In genomic region chr12:63997198-63997597, GRCh38 we compare ENCODE assay signal across 28 cellular contexts.
DNase-seq lines count a peak whose midpoint lies in the region; ATAC-seq, FAIRE-seq and TF ChIP-seq lines count a peak whose summit lies in the region.
"Had no signal": no experiment of that assay in that cellular context is flagged by ENCODE, and none has a peak within 500 bp of the region (broad histone marks: within the 10 kb centered on the region; RNA-seq: fewer than 3 reads in every experiment).

No MANE protein-coding gene starts in this region.

- H3K36me3 ChIP-seq in astrocyte (ENCODE audit: insufficient read depth, low read length) (no peaks in the 10 kb centered on the region), smooth muscle cell (ENCODE audit: low read depth) (no peaks in the 10 kb centered on the region)
- H3K36me3 ChIP-seq: HAP-1 had no signal

- FAIRE-seq in RCC 7860 (lab: Jason Lieb, UNC) (peak; percentile 23), astrocyte (lab: Jason Lieb, UNC) (peak; percentile 59)
- FAIRE-seq: GM12878 had no signal

- 93% methylated on average over 1 of the region's 1 CpG for WGBS in smooth muscle cell (ENCODE audit: low lambda C conversion rate)

- H3K4me1 ChIP-seq in astrocyte (ENCODE audit: insufficient read depth, low read length) (no peaks in the 10 kb centered on the region), smooth muscle cell (ENCODE audit: low read depth) (no peaks in the 10 kb centered on the region)

- TF ChIP-seq CTCF in astrocyte (IDR thresholded peaks at IDR 0.05; ENCODE audit: insufficient read depth, low read depth, low read length) (no peak), fibroblast of mammary gland (conservative IDR thresholded peaks at IDR 0.05; ENCODE audit: control insufficient read depth, insufficient read depth, low read depth, low read length) (no peak), smooth muscle cell (IDR thresholded peaks at IDR 0.05; ENCODE audit: borderline replicate concordance, insufficient read depth, poor library complexity, severe bottlenecking) (no peak)

- H3K36me3 Mint-ChIP-seq in astrocyte (ENCODE audit: low read depth, unreplicated experiment): peaks cover 16% of the 10 kb centered on the region
- H3K36me3 Mint-ChIP-seq: CD8-positive, alpha-beta T cell had no signal

- H3K4me1 Mint-ChIP-seq in astrocyte (ENCODE audit: low read depth, unreplicated experiment): peaks cover 29% of the 10 kb centered on the region
- H3K4me1 Mint-ChIP-seq: B cell had no signal

- H4K20me1 ChIP-seq in astrocyte (ENCODE audit: insufficient read depth, low read length) (peaks cover 4% of the 10 kb centered on the region), smooth muscle cell (ENCODE audit: low read depth) (no peaks in the 10 kb centered on the region)

- no peak overlapping the region for H3K4me3 Mint-ChIP-seq in astrocyte (ENCODE audit: unreplicated experiment)
- H3K4me3 Mint-ChIP-seq: B cell; CD8-positive, alpha-beta T cell; HFFc6 had no signal

- H3K9me3 ChIP-seq in astrocyte (ENCODE audit: insufficient read depth, low read depth, low read length) (no peaks in the 10 kb centered on the region), smooth muscle cell (replicated peaks; ENCODE audit: low read depth) (no peaks in the 10 kb centered on the region)
- H3K9me3 ChIP-seq: Caco-2, HAP-1 had no signal

- H3K27me3 ChIP-seq in astrocyte (ENCODE audit: insufficient read depth, low read length): no peaks in the 10 kb centered on the region
- no peaks in the 10 kb centered on the region for H3K27me3 ChIP-seq in smooth muscle cell (ENCODE audit: low read depth)

- H2AFZ ChIP-seq in astrocyte (ENCODE audit: low read depth, low read length): no peak overlapping the region
- no peak overlapping the region for H2AFZ ChIP-seq in smooth muscle cell (ENCODE audit: low read depth)

- H3K9me3 Mint-ChIP-seq in astrocyte (ENCODE audit: unreplicated experiment): peaks cover 3% of the 10 kb centered on the region
- H3K9me3 Mint-ChIP-seq: CD8-positive, alpha-beta T cell had no signal

- DNase-seq in RCC 7860 (ENCODE audit: low spot score) (no peak), astrocyte (ENCODE audit: low read depth) (no peak), fibroblast of mammary gland (ENCODE audit: low read depth) (peak; percentile 28), smooth muscle cell (lab: John Stamatoyannopoulos, UW; ENCODE audit: unreplicated experiment) (no peak), NCI-H2029 treated with DMSO at 0.1 percent for 48 hours (lab: John Stamatoyannopoulos, UW) (no peak)
- DNase-seq: Caco-2; CD8-positive, alpha-beta T cell; DMS 273 treated with DMSO at 0.1 percent for 48 hours; DMS79; EL; GDM1; GOT3; HFFc6; IMR-90; KG1; MM.1S; NCI-H1694; NCI-H2081; NCI-H524; NCI-H748 treated with DMSO at 0.1 percent for 48 hours; PC-3; SHP77 had no signal

- H3K4me3 ChIP-seq in astrocyte (ENCODE audit: insufficient read depth, low read depth, low read length): no peak overlapping the region
- H3K4me3 ChIP-seq in fibroblast of mammary gland (ENCODE audit: control insufficient read depth, low read depth, low read length): no peak overlapping the region
- H3K4me3 ChIP-seq in smooth muscle cell: no peak overlapping the region
- H3K4me3 ChIP-seq: GM12878, HAP-1 had no signal

- H3F3A ChIP-seq in smooth muscle cell (ENCODE audit: low read depth): no peaks in the 10 kb centered on the region

- no peak overlapping the region for H3K27ac ChIP-seq in astrocyte (ENCODE audit: low read depth, low read length)
- no peak overlapping the region for H3K27ac ChIP-seq in smooth muscle cell (ENCODE audit: low read depth)
- H3K27ac ChIP-seq: C4-2B had no signal

- no peak overlapping the region for H3K9ac ChIP-seq in astrocyte (ENCODE audit: low read length)
- no peak overlapping the region for H3K9ac ChIP-seq in smooth muscle cell (ENCODE audit: low read depth)

- H3K27me3 Mint-ChIP-seq in astrocyte (ENCODE audit: low read depth, unreplicated experiment): no peaks in the 10 kb centered on the region

- H3K79me2 ChIP-seq in astrocyte (ENCODE audit: insufficient read depth, low read length) (no peaks in the 10 kb centered on the region), smooth muscle cell (ENCODE audit: low read depth) (no peaks in the 10 kb centered on the region)

- H3K4me2 ChIP-seq in astrocyte (ENCODE audit: low read length): no peak overlapping the region
- H3K4me2 ChIP-seq in smooth muscle cell: peak overlapping the region; percentile 8

- ATAC-seq in HG03159 (IDR thresholded peaks at IDR 0.05; ENCODE audit: unreplicated experiment): no peak
- ATAC-seq in HG02642 (IDR thresholded peaks at IDR 0.05; ENCODE audit: poor library complexity, unreplicated experiment): no peak
- ATAC-seq: CD8-positive, alpha-beta T cell; GM12878 had no signal

- H3K27ac Mint-ChIP-seq in astrocyte (ENCODE audit: unreplicated experiment): no peak overlapping the region
- H3K27ac Mint-ChIP-seq: B cell; CD8-positive, alpha-beta T cell; HFFc6 had no signal
